1 cellular context compared by ENCODE assay signal in the genomic region with DNA sequence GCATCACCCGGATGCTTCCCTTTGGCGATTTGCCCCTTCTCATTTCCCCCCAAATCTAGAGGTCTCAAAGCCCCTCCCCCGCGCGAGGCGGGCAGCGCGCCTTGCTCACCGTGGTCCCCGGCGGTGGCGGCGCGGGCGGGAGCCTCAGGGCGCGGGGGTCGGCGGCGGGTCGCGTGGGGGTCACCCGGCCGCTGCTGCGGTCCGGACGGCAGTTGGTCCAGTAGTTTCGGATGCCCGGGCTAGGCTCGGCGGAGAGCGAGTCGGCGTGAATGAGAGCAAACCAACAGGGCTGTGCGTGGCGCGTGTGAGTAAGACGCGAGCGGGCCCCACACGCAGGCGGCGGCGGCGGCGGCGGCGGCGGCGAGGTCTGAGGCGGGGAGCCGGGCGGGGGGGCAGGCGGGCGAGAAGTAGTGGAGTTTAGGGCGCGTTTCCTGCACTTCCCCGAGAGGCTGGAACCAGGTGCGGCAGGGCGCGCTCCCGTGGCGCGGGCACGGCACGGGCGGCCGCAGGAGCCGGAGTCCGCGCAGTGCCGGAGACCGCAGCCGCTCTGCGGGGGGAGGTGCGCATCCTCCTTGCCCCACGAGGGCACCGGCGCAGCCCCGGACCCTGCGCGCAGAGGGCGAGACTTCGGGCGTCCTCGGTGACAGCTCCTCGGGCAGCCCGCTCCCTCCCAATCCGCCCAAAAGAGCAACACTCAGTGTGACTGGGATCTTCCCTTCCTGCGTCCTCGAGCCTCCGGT.
TF ChIP-seq lines count a peak whose summit lies in the region.

No MANE protein-coding gene starts in this region.

TF ChIP-seq in HepG2, 621 proteins besides CTCF, POLR2A, EP300 and RAD21 (continued from another document and continues in another):
- TF ChIP-seq ELK4 (CRISPR knock-in tag; IDR thresholded peaks at IDR 0.05; ENCODE audit: borderline replicate concordance) (no peak), ZNF12 (CRISPR knock-in tag; IDR thresholded peaks at IDR 0.05) (no peak), ZIK1 (CRISPR knock-in tag; IDR thresholded peaks at IDR 0.05; ENCODE audit: borderline replicate concordance, low read depth) (no peak), HNRNPL (IDR thresholded peaks at IDR 0.05; ENCODE audit: low read depth, low read length) (0 out of 2 replicates have a peak, but pooled peaks have one; percentile 42), MAZ (IDR thresholded peaks at IDR 0.05; ENCODE audit: borderline replicate concordance, low read depth, low read length) (no peak), MAZ (CRISPR knock-in tag; IDR thresholded peaks at IDR 0.05; ENCODE audit: low read depth) (peak; percentile 17; the same call in 1 of the 2 replicates), ZFX (CRISPR knock-in tag; IDR thresholded peaks at IDR 0.05; ENCODE audit: low read depth) (no peak), HMGXB3 (CRISPR knock-in tag; IDR thresholded peaks at IDR 0.05; ENCODE audit: borderline replicate concordance) (no peak), ZNF776 (CRISPR knock-in tag; IDR thresholded peaks at IDR 0.05) (peak; percentile 24; the same call in 1 of the 2 replicates), ZSCAN21 (CRISPR knock-in tag; IDR thresholded peaks at IDR 0.05; ENCODE audit: borderline replicate concordance) (no peak; the same call in 1 of the 2 replicates), ZNF646 (CRISPR knock-in tag; IDR thresholded peaks at IDR 0.05) (no peak), ZNF564 (CRISPR knock-in tag; IDR thresholded peaks at IDR 0.05) (peak; percentile 95), MXI1 (IDR thresholded peaks at IDR 0.05; ENCODE audit: borderline replicate concordance, low read depth, low read length) (no peak), CREBL2 (CRISPR knock-in tag; IDR thresholded peaks at IDR 0.05; ENCODE audit: borderline replicate concordance) (no peak), BRD4 (CRISPR knock-in tag; IDR thresholded peaks at IDR 0.05) (no peak), TEF (CRISPR knock-in tag; IDR thresholded peaks at IDR 0.05) (no peak), HNF4G (IDR thresholded peaks at IDR 0.05; ENCODE audit: borderline replicate concordance, low read depth, low read length) (no peak), HNF4G (CRISPR knock-in tag; IDR thresholded peaks at IDR 0.05; ENCODE audit: borderline replicate concordance, low read depth) (0 out of 2 replicates have a peak, but pooled peaks have one; percentile 36), U2AF1 (optimal IDR thresholded peaks at IDR 0.05; ENCODE audit: low read depth, low read length) (no peak), TCF12 (IDR thresholded peaks at IDR 0.05) (no peak), TCF12 (CRISPR knock-in tag; IDR thresholded peaks at IDR 0.05) (peak; percentile 50; the same call in 1 of the 2 replicates), SP4 (CRISPR knock-in tag; IDR thresholded peaks at IDR 0.05) (peak; percentile 8; the same call in 1 of the 2 replicates), PRDM15 (CRISPR knock-in tag; IDR thresholded peaks at IDR 0.05) (no peak), DNMT1 (CRISPR knock-in tag; IDR thresholded peaks at IDR 0.05) (no peak), ZNF446 (CRISPR knock-in tag; IDR thresholded peaks at IDR 0.05) (0 out of 2 replicates have a peak, but pooled peaks have one; percentile 36), ZNF180 (CRISPR knock-in tag; IDR thresholded peaks at IDR 0.05; ENCODE audit: borderline replicate concordance, low read depth) (no peak), HMG20A (CRISPR knock-in tag; IDR thresholded peaks at IDR 0.05; ENCODE audit: borderline replicate concordance) (no peak), MBNL3 (CRISPR knock-in tag; conservative IDR thresholded peaks at IDR 0.05) (no peak), RAD51 (IDR thresholded peaks at IDR 0.05; ENCODE audit: borderline replicate concordance) (no peak), SOX13 (IDR thresholded peaks at IDR 0.05) (no peak), SOX13 (CRISPR knock-in tag; conservative IDR thresholded peaks at IDR 0.05 in 1 of 2, IDR thresholded peaks at IDR 0.05 in 1 of 2) (no peak)
- TF ChIP-seq, protein P1, sequence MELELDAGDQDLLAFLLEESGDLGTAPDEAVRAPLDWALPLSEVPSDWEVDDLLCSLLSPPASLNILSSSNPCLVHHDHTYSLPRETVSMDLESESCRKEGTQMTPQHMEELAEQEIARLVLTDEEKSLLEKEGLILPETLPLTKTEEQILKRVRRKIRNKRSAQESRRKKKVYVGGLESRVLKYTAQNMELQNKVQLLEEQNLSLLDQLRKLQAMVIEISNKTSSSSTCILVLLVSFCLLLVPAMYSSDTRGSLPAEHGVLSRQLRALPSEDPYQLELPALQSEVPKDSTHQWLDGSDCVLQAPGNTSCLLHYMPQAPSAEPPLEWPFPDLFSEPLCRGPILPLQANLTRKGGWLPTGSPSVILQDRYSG (CRISPR knock-in tag; IDR thresholded peaks at IDR 0.05) = no peak
- TF ChIP-seq, protein P2, sequence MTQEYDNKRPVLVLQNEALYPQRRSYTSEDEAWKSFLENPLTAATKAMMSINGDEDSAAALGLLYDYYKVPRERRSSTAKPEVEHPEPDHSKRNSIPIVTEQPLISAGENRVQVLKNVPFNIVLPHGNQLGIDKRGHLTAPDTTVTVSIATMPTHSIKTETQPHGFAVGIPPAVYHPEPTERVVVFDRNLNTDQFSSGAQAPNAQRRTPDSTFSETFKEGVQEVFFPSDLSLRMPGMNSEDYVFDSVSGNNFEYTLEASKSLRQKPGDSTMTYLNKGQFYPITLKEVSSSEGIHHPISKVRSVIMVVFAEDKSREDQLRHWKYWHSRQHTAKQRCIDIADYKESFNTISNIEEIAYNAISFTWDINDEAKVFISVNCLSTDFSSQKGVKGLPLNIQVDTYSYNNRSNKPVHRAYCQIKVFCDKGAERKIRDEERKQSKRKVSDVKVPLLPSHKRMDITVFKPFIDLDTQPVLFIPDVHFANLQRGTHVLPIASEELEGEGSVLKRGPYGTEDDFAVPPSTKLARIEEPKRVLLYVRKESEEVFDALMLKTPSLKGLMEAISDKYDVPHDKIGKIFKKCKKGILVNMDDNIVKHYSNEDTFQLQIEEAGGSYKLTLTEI (CRISPR knock-in tag; conservative IDR thresholded peaks at IDR 0.05) = no peak
